Comparison of ENCODE assay signal across 9 cellular contexts in genomic region chr7:142859829-142860228, GRCh38. TPM values are rescaled to one million over a fixed set of nuclear protein-coding genes. Genes with fewer than 3 reads are reported as not detected.
DNase-seq lines count a peak whose midpoint lies in the region; ATAC-seq and TF ChIP-seq lines count a peak whose summit lies in the region.
"Had no signal": no experiment of that assay in that cellular context is flagged by ENCODE, and none has a peak within 500 bp of the region (broad histone marks: within the 10 kb centered on the region; RNA-seq: fewer than 3 reads in every experiment).

No MANE protein-coding gene starts in this region.

- H3K9me3 ChIP-seq in GM23248 (ENCODE audit: low read depth) (no peaks in the 10 kb centered on the region), sigmoid colon (no peaks in the 10 kb centered on the region)

- no peak overlapping the region for H3K4me2 ChIP-seq in GM23248 (ENCODE audit: unreplicated experiment)

- H3K27ac Mint-ChIP-seq in T-cell = peak overlapping the region; percentile 67 to 69
- H3K27ac Mint-ChIP-seq: mesothelial cell of epicardium had no signal

- ATAC-seq in T-cell (replicated peaks in 1 of 4) = no peak
- no peak for ATAC-seq in GM19324 (IDR thresholded peaks at IDR 0.05; ENCODE audit: low FRiP score, unreplicated experiment)
- ATAC-seq in HG03025 (IDR thresholded peaks at IDR 0.05; ENCODE audit: low FRiP score, unreplicated experiment) = no peak

- CTCF ChIA-PET in T-cell (lab: Charles Lee) = interaction anchor here (0.5 to 1.9 kb wide), 3 partner anchors 13 to 28 kb away, joined by 3 to 5 read pairs (median 3); no protein-coding TSS in a partner anchor

- H2AFZ ChIP-seq in GM23248 = no peak overlapping the region

- H3K4me1 Mint-ChIP-seq in T-cell = peaks cover 16 to 24% (median 23%) of the 10 kb centered on the region in 3 donors

- no peak overlapping the region for H3K9ac ChIP-seq in GM23248

- H4K20me1 ChIP-seq in GM23248 (ENCODE audit: insufficient read depth) = no peaks in the 10 kb centered on the region

- no peak for TF ChIP-seq POLR2A in sigmoid colon (IDR thresholded peaks at IDR 0.05)

- H3K27me3 Mint-ChIP-seq in T-cell = no peaks in the 10 kb centered on the region

- no peak for TF ChIP-seq CTCF in sigmoid colon (IDR thresholded peaks at IDR 0.05)

- peak; percentile 81 for DNase-seq in GM23248
- DNase-seq in T-cell = no peak
- DNase-seq in fibroblast of gingiva (ENCODE audit: low read depth) = peak; percentile 86
- DNase-seq in sigmoid colon = peak; percentile 66
- DNase-seq in DMS114 treated with DMSO at 0.1 percent for 48 hours (lab: John Stamatoyannopoulos, UW; ENCODE audit: unreplicated experiment) = no peak
- no peak for DNase-seq in activated CD8-positive, alpha-beta memory T cell treated with anti-CD3 and anti-CD28 coated beads, Interleukin-2, amount 50 U/mL, for 48 hours

- TF ChIP-seq EP300 in sigmoid colon (IDR thresholded peaks at IDR 0.05) = no peak

- no peak overlapping the region for H3K27ac ChIP-seq in GM23248
- peak overlapping the region in 1 of 4 donors; percentile 10 for H3K27ac ChIP-seq in sigmoid colon

- H3K4me1 ChIP-seq in GM23248 (ENCODE audit: insufficient read depth) (no peaks in the 10 kb centered on the region), sigmoid colon (peaks cover 0 to 34% (median 26%) of the 10 kb centered on the region in 4 donors)

- POLR2A ChIA-PET in T-cell (lab: Charles Lee) = no interaction called here

- no peaks in the 10 kb centered on the region for H3K9me3 Mint-ChIP-seq in T-cell
- H3K9me3 Mint-ChIP-seq: mesothelial cell of epicardium had no signal

- WGBS in GM23248 (ENCODE audit: low coverage in 1 of 2, low lambda C conversion rate in 2 of 2, missing lambda C conversion rate in 2 of 2), 2 experiments = 4% methylated on average over 5 of the region's 5 CpGs
- 26 to 50% methylated on average over 5 of the region's 5 CpGs for WGBS in sigmoid colon, 2 donors

- H3K4me3 Mint-ChIP-seq in T-cell = no peak overlapping the region
- H3K4me3 Mint-ChIP-seq: mesothelial cell of epicardium had no signal

- no peaks in the 10 kb centered on the region for H3K79me2 ChIP-seq in GM23248 (ENCODE audit: insufficient read depth)

- H3K36me3 Mint-ChIP-seq in T-cell = peaks cover 18% of the 10 kb centered on the region

- H3K9me2 ChIP-seq in GM23248 (ENCODE audit: insufficient read depth) = no peaks in the 10 kb centered on the region

- H3K4me3 ChIP-seq in GM23248 (no peak overlapping the region), sigmoid colon (no peak overlapping the region)

- 0 out of 2 replicates have a peak, but pooled peaks cover 5% of the 10 kb centered on the region for H3F3A ChIP-seq in GM23248 (ENCODE audit: insufficient read depth)

- H3K36me3 ChIP-seq in GM23248 (ENCODE audit: low read depth) = no peaks in the 10 kb centered on the region
- H3K36me3 ChIP-seq in sigmoid colon = no peaks in the 10 kb centered on the region

- in situ Hi-C loops in GM23248 (cut with MboI) = no loop called here

- H3K27me3 ChIP-seq in GM23248 (replicated peaks; ENCODE audit: insufficient read depth) (peaks cover 13% of the 10 kb centered on the region), sigmoid colon (no peaks in the 10 kb centered on the region)

- intact Hi-C loops in sigmoid colon (cut with DNase I) = loop anchor here (10.0 kb wide), 1 partner anchor 525 kb away; the partner anchor contains the start of gene ZYX

RNA-seq across cellular contexts. Expression of gene EPHB6, which starts 5.0 kb away (rescaled TPM):
- total RNA-seq in GM23248 (2014; rRNA removed; shearing (Covaris generic)) = 0.11 and 0.13 TPM in 2 replicates
- 0.98 and 1.2 TPM in 2 replicates for polyA plus RNA-seq in GM23248 (2016; fragmentation: Nextera tagmentation; extraction: Ambion mirVana)
- total RNA-seq in T-cell = 10 to 100 TPM; 37.2 to 76.2 (median 62.3) TPM
- total RNA-seq in sigmoid colon = 10 to 100 TPM in 2 of 4 donors, 1 to 10 TPM in 2; 6.7 to 13.6 (median 10.2) TPM
- 1 to 10 TPM; 1.2 to 5.6 (median 1.2) TPM for polyA plus RNA-seq in sigmoid colon

RNA-seq across cellular contexts. Expression of gene TRPV6, which starts 25.7 kb away (rescaled TPM):
- total RNA-seq in GM23248 (2014; rRNA removed; shearing (Covaris generic)) = not detected in 2 replicates
- polyA plus RNA-seq in GM23248 (2016; fragmentation: Nextera tagmentation; extraction: Ambion mirVana) (not detected in 2 replicates), sigmoid colon (under 1 TPM in 2 of 3 donors, not detected in 1; 0.19 to 0.60 TPM)
- total RNA-seq in T-cell (not detected), sigmoid colon (not detected)

Comparison
In these comparisons a context has a peak if more than half of its experiments do, and no peak if none do; other contexts are left out.
1. DNase-seq: peak in GM23248 (single experiment), fibroblast of gingiva (single experiment) and sigmoid colon (single experiment); none in T-cell (0 of 34), DMS114 treated with DMSO at 0.1 percent for 48 hours (single experiment) and activated CD8-positive, alpha-beta memory T cell treated with anti-CD3 and anti-CD28 coated beads, Interleukin-2, amount 50 U/mL, for 48 hours (single experiment).